1 cellular context compared by ENCODE assay signal in the genomic region with DNA sequence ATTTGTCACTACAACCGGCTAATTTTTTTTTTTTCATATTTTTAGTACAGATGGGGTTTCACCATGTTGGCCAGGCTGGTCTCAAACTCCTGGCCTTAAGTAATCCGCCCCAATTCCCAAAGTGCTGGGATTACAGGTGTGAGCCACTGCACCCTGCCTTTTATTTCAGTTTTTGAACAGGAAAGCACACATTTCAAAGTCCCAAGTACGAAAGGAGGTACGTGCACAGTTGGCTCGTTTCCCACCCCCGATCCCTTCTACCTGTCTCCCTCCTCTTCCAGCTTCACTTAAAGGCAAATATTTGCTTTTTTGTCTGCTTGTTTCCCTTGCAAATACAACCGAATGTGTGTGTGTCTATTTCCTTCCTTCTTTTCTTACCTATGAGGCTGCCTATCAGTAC.
TF ChIP-seq lines count a peak whose summit lies in the region.

No MANE protein-coding gene starts in this region.

TF ChIP-seq in H1, 55 proteins besides CTCF, POLR2A, EP300 and RAD21:
- TF ChIP-seq, protein P1, sequence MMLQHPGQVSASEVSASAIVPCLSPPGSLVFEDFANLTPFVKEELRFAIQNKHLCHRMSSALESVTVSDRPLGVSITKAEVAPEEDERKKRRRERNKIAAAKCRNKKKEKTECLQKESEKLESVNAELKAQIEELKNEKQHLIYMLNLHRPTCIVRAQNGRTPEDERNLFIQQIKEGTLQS (IDR thresholded peaks at IDR 0.05; ENCODE audit: insufficient read depth, low read depth, low read length), result no peak
- TF ChIP-seq KDM5A (IDR thresholded peaks at IDR 0.05; ENCODE audit: low read length) (no peak), BACH1 (IDR thresholded peaks at IDR 0.05; ENCODE audit: low read length) (no peak)
